Comparison of ENCODE assay signal across 8 cellular contexts in genomic region chr4:10164877-10165283, GRCh38. TPM values are rescaled to one million over a fixed set of nuclear protein-coding genes. Genes with fewer than 3 reads are reported as not detected.
DNase-seq lines count a peak whose midpoint lies in the region; ATAC-seq and TF ChIP-seq lines count a peak whose summit lies in the region.

No MANE protein-coding gene starts in this region.

- H3K36me3 ChIP-seq in brain microvascular endothelial cell (replicated peaks), result no peaks in the 10 kb centered on the region

- no peak overlapping the region for H3K27ac ChIP-seq in brain microvascular endothelial cell

- in situ Hi-C loops in brain microvascular endothelial cell (cut with HindIII; ENCODE audit: low pct_ligation_motif_present, low sequenced_read_pairs), result loop anchor here (25.0 kb wide), 1 partner anchor 372 kb away; no protein-coding TSS in a partner anchor

- ATAC-seq in left lobe of liver, result peak; percentile 34
- ATAC-seq in HG03159 (IDR thresholded peaks at IDR 0.05; ENCODE audit: unreplicated experiment), result no peak
- no peak for ATAC-seq in GM21381 (IDR thresholded peaks at IDR 0.05; ENCODE audit: unreplicated experiment)

- no peaks in the 10 kb centered on the region for H3K27me3 ChIP-seq in brain microvascular endothelial cell (replicated peaks)

- DNase-seq in SIG-M5 treated with dmso at 0.1 percent for 504 hours (lab: John Stamatoyannopoulos, UW; ENCODE audit: unreplicated experiment), result peak; percentile 13
- no peak for DNase-seq in SIG-M5 (lab: John Stamatoyannopoulos, UW)
- peak; percentile 11 for DNase-seq in NAMALWA (ENCODE audit: low spot score)
- peak; percentile 24 for DNase-seq in brain microvascular endothelial cell
- no peak for DNase-seq in left lobe of liver (ENCODE audit: low spot score)
- DNase-seq in HCEC 1CT, result no peak

- no peak overlapping the region for H3K4me3 ChIP-seq in brain microvascular endothelial cell (ENCODE audit: low read depth, low read length)

- TF ChIP-seq CTCF in brain microvascular endothelial cell (IDR thresholded peaks at IDR 0.05; ENCODE audit: low read depth, low read length, missing control alignments), result peak; percentile 73

RNA-seq across cellular contexts. Expression of gene WDR1, which starts 48.3 kb away (rescaled TPM):
- 69.5 TPM for total RNA-seq in left lobe of liver

Comparison
In these comparisons a context has a peak if more than half of its experiments do, and no peak if none do; other contexts are left out.
1. DNase-seq: peak in SIG-M5 treated with dmso at 0.1 percent for 504 hours (single experiment), NAMALWA (single experiment) and brain microvascular endothelial cell (single experiment); none in SIG-M5 (single experiment), left lobe of liver (single experiment) and HCEC 1CT (single experiment).